In the genomic region with DNA sequence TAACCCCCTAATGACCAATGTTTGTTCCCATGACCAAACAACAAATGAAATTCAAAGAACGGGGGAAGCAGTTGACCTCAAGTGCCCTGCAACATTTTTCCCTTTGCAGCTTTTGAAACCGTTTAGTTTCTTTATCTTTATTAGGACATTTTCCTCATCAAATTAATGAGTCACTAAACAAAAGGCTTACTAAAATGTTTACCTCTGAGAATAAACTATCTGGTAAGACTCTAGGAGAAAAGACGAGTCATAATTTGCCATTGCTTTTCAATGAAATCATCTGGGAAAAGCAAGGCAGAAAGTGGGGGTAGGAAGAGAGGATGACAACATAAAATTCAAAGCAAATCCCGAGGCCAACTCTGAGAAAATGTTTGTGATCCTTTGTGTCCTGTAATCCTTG, we compare ENCODE assay signal across 14 cellular contexts. TPM values are rescaled to one million over a fixed set of nuclear protein-coding genes. Genes with fewer than 3 reads are reported as not detected.
DNase-seq lines count a peak whose midpoint lies in the region; ATAC-seq, FAIRE-seq and TF ChIP-seq lines count a peak whose summit lies in the region.
"Had no signal": no experiment of that assay in that cellular context is flagged by ENCODE, and none has a peak within 500 bp of the region (broad histone marks: within the 10 kb centered on the region; RNA-seq: fewer than 3 reads in every experiment).

No MANE protein-coding gene starts in this region.

- TF ChIP-seq POLR2A in K562 (conservative IDR thresholded peaks at IDR 0.05), result no peak

- H3K27ac ChIP-seq in K562 (ENCODE audit: extremely low read depth, low read depth, low read length) (no peak overlapping the region), keratinocyte (ENCODE audit: control insufficient read depth, insufficient read depth, low read length) (peak overlapping the region; percentile 43)

- H3K79me2 ChIP-seq in K562 (ENCODE audit: control insufficient read depth, insufficient read depth, low read length) (no peaks in the 10 kb centered on the region), keratinocyte (ENCODE audit: control insufficient read depth, insufficient read depth, low read length) (peaks cover 19% of the 10 kb centered on the region)

- POLR2A ChIA-PET in K562 (lab: Yijun Ruan, JAX), result no interaction called here

- peaks cover 3 to 34% of the 10 kb centered on the region in 2 experiments; a peak in 4 of 5 replicates for H3K4me1 ChIP-seq in K562 (replicated peaks in 1 of 2; ENCODE audit: control insufficient read depth in 2 of 2, insufficient read depth in 2 of 2, low read length in 2 of 2)
- peaks cover 31% of the 10 kb centered on the region for H3K4me1 ChIP-seq in keratinocyte (ENCODE audit: control insufficient read depth, extremely low read depth, insufficient read depth, low read length)

- H3K27me3 ChIP-seq in K562 (ENCODE audit: control insufficient read depth in 2 of 2, insufficient read depth in 2 of 2, low read length in 2 of 2) (no peaks in the 10 kb centered on the region), keratinocyte (ENCODE audit: control insufficient read depth, extremely low read depth, insufficient read depth, low read length) (no peaks in the 10 kb centered on the region)
- H3K27me3 ChIP-seq: Peyer's patch had no signal

- no peak overlapping the region for H3K4me2 ChIP-seq in K562 (ENCODE audit: insufficient read depth, low read length)
- H3K4me2 ChIP-seq in keratinocyte (ENCODE audit: control insufficient read depth, extremely low read depth, insufficient read depth, low read depth, low read length), result peak overlapping the region; percentile 15

- H2AFZ ChIP-seq in K562 (ENCODE audit: low read depth, low read length) (no peak overlapping the region), keratinocyte (ENCODE audit: control insufficient read depth, low read length) (no peak overlapping the region)

- TF ChIP-seq CTCF in HFF-Myc (IDR thresholded peaks at IDR 0.05; ENCODE audit: low read depth, low read length, missing control alignments) (no peak), K562 (IDR thresholded peaks at IDR 0.05 in 2 of 3, conservative IDR thresholded peaks at IDR 0.05 in 1 of 3; ENCODE audit: insufficient read depth in 2 of 3, low read depth in 1 of 3, low read length in 3 of 3) (no peak), keratinocyte (optimal IDR thresholded peaks at IDR 0.05 in 1 of 3, IDR thresholded peaks at IDR 0.05 in 1 of 3, conservative IDR thresholded peaks at IDR 0.05 in 1 of 3; ENCODE audit: extremely low read depth in 1 of 3, insufficient read depth in 2 of 3, low read length in 3 of 3) (no peak), GM13977 (IDR thresholded peaks at IDR 0.05; ENCODE audit: extremely low read depth, insufficient read depth, missing control alignments) (no peak)

- H3K36me3 ChIP-seq in K562 (ENCODE audit: control insufficient read depth, insufficient read depth, low read length), result no peaks in the 10 kb centered on the region
- no peaks in the 10 kb centered on the region for H3K36me3 ChIP-seq in keratinocyte (ENCODE audit: control insufficient read depth in 2 of 2, extremely low read depth in 1 of 2, insufficient read depth in 2 of 2, low read length in 2 of 2)
- H3K36me3 ChIP-seq: Peyer's patch had no signal

- H3K4me3 ChIP-seq in HFF-Myc (replicated peaks; ENCODE audit: low read depth, low read length) (0 out of 2 replicates have a peak overlapping the region, but pooled peaks have one; percentile 8), K562 (no peak overlapping the region), keratinocyte (ENCODE audit: control insufficient read depth in 2 of 3, extremely low read depth in 1 of 3, insufficient read depth in 2 of 3, low read depth in 1 of 3, low read length in 3 of 3) (no peak overlapping the region)
- H3K4me3 ChIP-seq: Peyer's patch had no signal

- FAIRE-seq in K562 (lab: Jason Lieb, UNC) (no peak), keratinocyte (lab: Jason Lieb, UNC) (no peak)

- no TSS peak for BruUV-seq in K562 (replicated peaks; lab: Mats Ljungman, UMichigan)

- no peak for ATAC-seq in K562
- no peak for ATAC-seq in HG02678 (IDR thresholded peaks at IDR 0.05; ENCODE audit: unreplicated experiment)
- ATAC-seq in GM21528 (IDR thresholded peaks at IDR 0.05; ENCODE audit: low FRiP score, unreplicated experiment), result no peak
- ATAC-seq: left lobe of liver, right cardiac atrium had no signal

- TF ChIP-seq RAD21 in K562 (CRISPR knock-in tag; conservative IDR thresholded peaks at IDR 0.05 in 1 of 2, IDR thresholded peaks at IDR 0.05 in 1 of 2), result no peak

- TF ChIP-seq EP300 in K562 (IDR thresholded peaks at IDR 0.05; ENCODE audit: low read length), result no peak

- WGBS in K562 (ENCODE audit: insufficient coverage, low coverage, missing lambda C conversion rate), result 27% methylated on average over 4 of the region's 4 CpGs

- peak; percentile 82 for DNase-seq in A172 (ENCODE audit: low spot score)
- DNase-seq in HFF-Myc (ENCODE audit: extremely low read depth, low read depth), result no peak
- no peak for DNase-seq in K562 (ENCODE audit: extremely low read depth in 1 of 4, low spot score in 3 of 4)
- no peak for DNase-seq in keratinocyte (ENCODE audit: low read depth, low spot score)
- DNase-seq in GM13977 (ENCODE audit: low spot score), result no peak
- no peak for DNase-seq in DMS 273 treated with DMSO at 0.1 percent for 48 hours (lab: John Stamatoyannopoulos, UW)
- DNase-seq: activated CD4-positive, alpha-beta T cell treated with anti-CD3 and anti-CD28 coated beads, Interleukin-2, amount 10 ng/mL, durations not matched to agents 7 days and 5 days; activated naive CD4-positive, alpha-beta T cell treated with anti-CD3 and anti-CD28 coated beads for 36 hours; NCI-H1105 treated with DMSO at 0.1 percent for 48 hours; Peyer's patch; right cardiac atrium had no signal

- H4K20me1 ChIP-seq in K562 (replicated peaks; ENCODE audit: control insufficient read depth, insufficient read depth, low read length), result peaks cover 7% of the 10 kb centered on the region; the same call in 1 of the 2 replicates
- no peaks in the 10 kb centered on the region for H4K20me1 ChIP-seq in keratinocyte (ENCODE audit: control insufficient read depth, extremely low read depth, insufficient read depth, low read length)

- CTCF ChIA-PET in K562 (lab: Yijun Ruan, JAX; ENCODE audit: low intra/inter-chr PET ratio), result no interaction called here

- H3K9ac ChIP-seq in K562 (ENCODE audit: insufficient read depth in 1 of 2, low read depth in 2 of 2, low read length in 2 of 2) (no peak overlapping the region), keratinocyte (ENCODE audit: control insufficient read depth, extremely low read depth, insufficient read depth, low read length) (no peak overlapping the region)

- in situ Hi-C loops in K562 (cut with MboI), result no loop called here
- in situ Hi-C loops in GM13977 (cut with MboI; ENCODE audit: low pct_unique_long_range_greater_than_20kb, low sequenced_read_pairs, unreplicated experiment), result no loop called here

- H3K9me3 ChIP-seq in K562 (replicated peaks; ENCODE audit: control insufficient read depth, insufficient read depth, low read depth, low read length) (no peaks in the 10 kb centered on the region), keratinocyte (ENCODE audit: control insufficient read depth, low read depth, low read length) (no peaks in the 10 kb centered on the region)
- H3K9me3 ChIP-seq: Peyer's patch had no signal

- intact Hi-C loops in K562 (cut with micrococcal nuclease), result no loop called here

- dilution Hi-C loops in keratinocyte (cut with MboI; ENCODE audit: extremely low pct_ligation_motif_present, low sequenced_read_pairs), result no loop called here

- H3K9me1 ChIP-seq in K562 (ENCODE audit: control insufficient read depth, insufficient read depth, low read length) (no peaks in the 10 kb centered on the region), keratinocyte (ENCODE audit: control insufficient read depth, extremely low read depth, insufficient read depth, low read length) (no peaks in the 10 kb centered on the region)

TF ChIP-seq in K562, 482 proteins besides CTCF, POLR2A, EP300 and RAD21:
- no peak for TF ChIP-seq BDP1 (IDR thresholded peaks at IDR 0.05; ENCODE audit: insufficient read depth, insufficient read length)
- TF ChIP-seq, protein P1, sequence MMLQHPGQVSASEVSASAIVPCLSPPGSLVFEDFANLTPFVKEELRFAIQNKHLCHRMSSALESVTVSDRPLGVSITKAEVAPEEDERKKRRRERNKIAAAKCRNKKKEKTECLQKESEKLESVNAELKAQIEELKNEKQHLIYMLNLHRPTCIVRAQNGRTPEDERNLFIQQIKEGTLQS (IDR thresholded peaks at IDR 0.05), result peak; percentile 43
- TF ChIP-seq, protein P1 (CRISPR knock-in tag; conservative IDR thresholded peaks at IDR 0.05), result no peak

RNA-seq across cellular contexts. Expression of a gene that starts 57.3 kb away (rescaled TPM):
- 42.3 and 48.8 TPM in 2 replicates for total RNA-seq in A172 (2014; rRNA removed; shearing (Covaris generic))
- 9.1 and 15.2 TPM in 2 replicates for total RNA-seq in K562 (2011; cell fraction: chromatin; rRNA removed; ENCODE audit: low replicate concordance)
- 7.2 and 7.5 TPM in 2 replicates for total RNA-seq in K562 (2011; cell fraction: nucleolus; rRNA removed)
- total RNA-seq in K562 (2011; cell fraction: nucleoplasm; rRNA removed), result 8.7 and 12.7 TPM in 2 replicates
- total RNA-seq in K562 (2014; rRNA removed), result 4.1 and 5.2 TPM in 2 replicates
- 6.4 and 6.6 TPM in 2 replicates for total RNA-seq in K562 (2014; rRNA removed; fragmentation: Illumina TruSeq; extraction: Trizol)
- 5.1 and 5.2 TPM in 2 replicates for total RNA-seq in K562 (2015; rRNA removed; fragmentation: Illumina TruSeq; extraction: Trizol)
- total RNA-seq in K562 (2021), result 6.6 TPM in 2 replicates
- polyA plus RNA-seq in K562 (2011; rRNA removed), result 1.9 and 4.6 TPM in 2 replicates
- 1.6 and 3.6 TPM in 2 replicates for polyA plus RNA-seq in K562 (2011; cell fraction: cytosol; rRNA removed)
- polyA plus RNA-seq in K562 (2011; cell fraction: nucleus; rRNA removed), result 1.8 and 5.6 TPM in 2 replicates
- 3.7 and 6.0 TPM in 2 replicates for polyA plus RNA-seq in K562 (2012)
- polyA plus RNA-seq in K562 (2014; fragmentation: Illumina TruSeq; extraction: Trizol), result 4.8 and 5.6 TPM in 2 replicates
- polyA plus RNA-seq in K562 (2014; fragmentation: Nextera tagmentation; extraction: Ambion mirVana), result 1 to 10 TPM; 1.0 to 1.6 TPM
- polyA plus RNA-seq in K562 (2014; rRNA removed), result 3.7 TPM in 2 replicates
- polyA minus RNA-seq in K562 (2011; rRNA and poly(A)+ RNA removed), result 6.7 and 11.2 TPM in 2 replicates
- 5.9 and 9.2 TPM in 2 replicates for polyA minus RNA-seq in K562 (2011; cell fraction: cytosol; rRNA and poly(A)+ RNA removed)
- 6.6 and 7.4 TPM in 2 replicates for polyA minus RNA-seq in K562 (2011; cell fraction: nucleus; rRNA and poly(A)+ RNA removed)
- 9.6 to 12.3 TPM (median 11.4 TPM) in 3 replicates for polyA plus RNA-seq in keratinocyte
- 23.2 TPM for polyA plus RNA-seq in keratinocyte (2011; ENCODE audit: low read depth)
- polyA plus RNA-seq in keratinocyte (2011; cell fraction: cytosol; rRNA removed), result 6.4 and 10.4 TPM in 2 replicates
- 26.5 and 32.0 TPM in 2 replicates for polyA plus RNA-seq in keratinocyte (2011; cell fraction: nucleus; rRNA removed)
- 15.6 and 17.0 TPM in 2 replicates for polyA plus RNA-seq in keratinocyte (2012; ENCODE audit: low replicate concordance)
- 12.9 to 24.7 TPM (median 13.4 TPM) in 3 replicates for polyA minus RNA-seq in keratinocyte
- polyA minus RNA-seq in keratinocyte (2011; cell fraction: cytosol; rRNA and poly(A)+ RNA removed), result 13.8 TPM
- 27.1 and 43.7 TPM in 2 replicates for polyA minus RNA-seq in keratinocyte (2011; cell fraction: nucleus; rRNA and poly(A)+ RNA removed)
- total RNA-seq: activated naive CD4-positive, alpha-beta T cell treated with anti-CD3 and anti-CD28 coated beads for 36 hours had no signal
